ENCODE assay signal across 8 cellular contexts in the genomic region with DNA sequence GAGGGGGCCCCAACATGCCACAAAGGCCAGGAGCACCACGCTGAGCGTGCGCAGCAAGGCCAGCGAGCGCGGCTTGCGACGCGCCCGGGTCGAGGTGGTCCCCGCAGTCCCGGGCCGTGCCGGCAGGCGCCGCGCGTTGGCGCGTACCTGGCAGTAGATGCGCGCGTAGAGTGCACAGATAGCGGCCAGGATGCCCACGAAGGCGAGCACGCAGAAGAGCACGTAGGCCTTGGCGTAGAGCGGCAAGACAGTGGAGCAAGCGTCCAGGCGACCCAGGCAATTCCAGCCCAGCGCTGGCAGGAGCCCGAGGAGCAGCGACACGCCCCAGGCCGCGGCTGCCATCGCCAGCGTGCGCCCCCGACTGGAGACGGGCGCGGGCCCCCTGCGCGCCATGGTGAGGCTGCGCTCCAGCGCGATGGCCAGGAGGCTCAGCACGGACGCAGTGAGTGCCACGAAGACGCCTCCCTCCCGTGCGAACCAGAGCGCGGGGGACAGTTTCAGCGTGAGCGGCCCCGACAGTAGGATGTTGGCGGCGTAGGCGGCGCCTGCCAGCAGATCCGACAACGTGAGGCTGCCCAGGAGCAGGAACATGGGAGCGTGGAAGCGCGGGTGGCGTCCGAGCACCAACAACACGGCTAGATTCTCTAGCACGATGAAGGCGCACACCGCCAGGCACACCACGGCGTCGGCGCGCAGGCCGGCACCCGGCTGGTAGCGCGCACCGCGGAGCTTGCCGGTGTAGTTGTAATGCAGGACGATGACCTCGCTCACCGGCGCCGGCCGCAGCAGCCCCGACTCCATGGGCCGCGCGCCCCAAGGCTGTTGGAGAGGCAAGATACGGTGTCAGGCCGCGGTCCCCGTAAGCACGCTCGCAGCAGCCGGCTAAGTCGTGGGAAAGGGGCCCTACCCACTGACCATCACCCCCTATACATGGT. TPM values are rescaled to one million over a fixed set of nuclear protein-coding genes. Genes with fewer than 3 reads are reported as not detected.
A peak's percentile ranks its signal among the peaks of the same experiment; 100 is the strongest.
DNase-seq lines count a peak whose midpoint lies in the region; ATAC-seq and TF ChIP-seq lines count a peak whose summit lies in the region.

No MANE protein-coding gene starts in this region.

- peaks cover 40% of the 10 kb centered on the region for H3K27me3 Mint-ChIP-seq in endothelial cell (ENCODE audit: unreplicated experiment)
- H3K27me3 Mint-ChIP-seq in chondrocyte (ENCODE audit: low read depth) = no peaks in the 10 kb centered on the region

- no peaks in the 10 kb centered on the region for H3K36me3 ChIP-seq in psoas muscle (ENCODE audit: insufficient read depth in 1 of 2, low read depth in 1 of 2)
- H3K36me3 ChIP-seq in ascending aorta = no peaks in the 10 kb centered on the region

- H3K9me3 Mint-ChIP-seq in endothelial cell (ENCODE audit: unreplicated experiment) (no peaks in the 10 kb centered on the region), chondrocyte (ENCODE audit: low read depth) (no peaks in the 10 kb centered on the region)

- H3K9me3 ChIP-seq in psoas muscle (no peaks in the 10 kb centered on the region), ascending aorta (no peaks in the 10 kb centered on the region)

- 9 to 13% (median 10%) methylated on average over 94 to 107 of the region's 107 CpGs for WGBS in psoas muscle, 3 donors

- intact Hi-C loops in psoas muscle (cut with DNase I) (no loop called here), ascending aorta (cut with DNase I) (no loop called here)

- no peak overlapping the region for H3K4me3 Mint-ChIP-seq in endothelial cell (ENCODE audit: unreplicated experiment)
- H3K4me3 Mint-ChIP-seq in chondrocyte (ENCODE audit: unreplicated experiment) = no peak overlapping the region

- peak overlapping the region; percentile 28 for H3K4me3 ChIP-seq in psoas muscle
- no peak overlapping the region for H3K4me3 ChIP-seq in ascending aorta

- peaks cover 18% of the 10 kb centered on the region for H3K4me1 Mint-ChIP-seq in endothelial cell (ENCODE audit: unreplicated experiment)
- H3K4me1 Mint-ChIP-seq in chondrocyte (ENCODE audit: low read depth) = peaks cover 35% of the 10 kb centered on the region

- H3K27ac Mint-ChIP-seq in endothelial cell (ENCODE audit: unreplicated experiment) (no peak overlapping the region), chondrocyte (ENCODE audit: unreplicated experiment) (no peak overlapping the region)

- peak in 1 of 4 donors; percentile 40 for ATAC-seq in psoas muscle

- H3K36me3 Mint-ChIP-seq in endothelial cell (ENCODE audit: low read depth, unreplicated experiment) = peaks cover 6% of the 10 kb centered on the region
- no peaks in the 10 kb centered on the region for H3K36me3 Mint-ChIP-seq in chondrocyte (ENCODE audit: low read depth)

- TF ChIP-seq CTCF in GM12872 (IDR thresholded peaks at IDR 0.05; ENCODE audit: insufficient read depth, low read depth, low read length) (peak; percentile 36; the same call in 1 of the 3 replicates), endothelial cell (IDR thresholded peaks at IDR 0.05; ENCODE audit: unreplicated experiment) (peak; percentile 26), psoas muscle (IDR thresholded peaks at IDR 0.05) (no peak), ascending aorta (IDR thresholded peaks at IDR 0.05) (no peak), chondrocyte (IDR thresholded peaks at IDR 0.05) (no peak)

- H3K27me3 ChIP-seq in psoas muscle (ENCODE audit: insufficient read depth in 3 of 3, low read length in 2 of 3) (peaks cover 0 to 90% (median 30%) of the 10 kb centered on the region in 3 donors), ascending aorta (peaks cover 14% of the 10 kb centered on the region)

- DNase-seq in activated CD4-positive, alpha-beta T cell treated with anti-CD3 and anti-CD28 coated beads, Interleukin-2, amount 50 U/mL, for 4 hours = peak; percentile 17 to 33
- DNase-seq in endothelial cell (ENCODE audit: low spot score) (peak; percentile 50), psoas muscle (no peak), ascending aorta (ENCODE audit: low spot score in 2 of 2) (no peak), NCI-H1436 (lab: John Stamatoyannopoulos, UW) (no peak), NCI-H1092 (lab: John Stamatoyannopoulos, UW) (no peak), chondrocyte (ENCODE audit: low spot score) (no peak)

- H3K4me1 ChIP-seq in psoas muscle = no peaks in the 10 kb centered on the region
- peaks cover 4 to 9% of the 10 kb centered on the region in 2 donors for H3K4me1 ChIP-seq in ascending aorta

- H3K27ac ChIP-seq in psoas muscle (no peak overlapping the region), ascending aorta (no peak overlapping the region)

RNA-seq across cellular contexts. Expression of a gene that starts 2.8 kb away (rescaled TPM):
- total RNA-seq in endothelial cell (ENCODE audit: unreplicated experiment) = not detected
- total RNA-seq in psoas muscle = under 1 TPM; 0.15 to 0.30 (median 0.17) TPM
- polyA plus RNA-seq in psoas muscle = under 1 TPM; 0.07 to 0.12 (median 0.08) TPM
- total RNA-seq in ascending aorta = 3.1 TPM
- total RNA-seq in chondrocyte = 3.7 to 6.7 TPM (median 6.4 TPM) in 3 replicates

RNA-seq across cellular contexts. Expression of a gene that starts 11.3 kb away (rescaled TPM):
- total RNA-seq in endothelial cell (ENCODE audit: unreplicated experiment) = 56.4 TPM
- 100 to 1,000 TPM; 109 to 208 (median 169) TPM for total RNA-seq in psoas muscle
- polyA plus RNA-seq in psoas muscle = 100 to 1,000 TPM; 154 to 242 (median 205) TPM
- 57.8 TPM for total RNA-seq in ascending aorta
- total RNA-seq in chondrocyte = 69.3 to 79.9 TPM (median 70.9 TPM) in 3 replicates

RNA-seq across cellular contexts. Expression of a gene that starts 29.2 kb away (rescaled TPM):
- total RNA-seq in endothelial cell (ENCODE audit: unreplicated experiment) = 11.8 TPM
- total RNA-seq in psoas muscle = 10 to 100 TPM; 42.5 to 71.8 (median 60.8) TPM
- 10 to 100 TPM; 49.3 to 95.7 (median 72.8) TPM for polyA plus RNA-seq in psoas muscle
- total RNA-seq in ascending aorta = 11.0 TPM
- total RNA-seq in chondrocyte = 14.8 to 23.2 TPM (median 21.7 TPM) in 3 replicates

RNA-seq across cellular contexts. Expression of a gene that starts 51.3 kb away (rescaled TPM):
- total RNA-seq in endothelial cell (ENCODE audit: unreplicated experiment) = 25.2 TPM
- total RNA-seq in psoas muscle = 10 to 100 TPM; 17.3 to 20.6 (median 20.3) TPM
- 10 to 100 TPM; 14.8 to 21.6 (median 20.1) TPM for polyA plus RNA-seq in psoas muscle
- total RNA-seq in ascending aorta = 21.9 TPM
- total RNA-seq in chondrocyte = 14.2 to 16.1 TPM (median 15.4 TPM) in 3 replicates

RNA-seq across cellular contexts. Expression of a gene that starts 54.3 kb away (rescaled TPM):
- total RNA-seq in endothelial cell (ENCODE audit: unreplicated experiment) = 8.1 TPM
- total RNA-seq in psoas muscle = 10 to 100 TPM in 3 of 4 donors, 1 to 10 TPM in 1; 6.1 to 13.1 (median 11.8) TPM
- 10 to 100 TPM; 18.0 to 29.2 (median 22.7) TPM for polyA plus RNA-seq in psoas muscle
- total RNA-seq in ascending aorta = 20.3 TPM
- 8.3 to 12.0 TPM (median 10.4 TPM) in 3 replicates for total RNA-seq in chondrocyte

Comparison
In these comparisons a context has a peak if more than half of its experiments do, and no peak if none do; other contexts are left out.
1. CTCF ChIP-seq: peak in GM12872 (single experiment) and endothelial cell (single experiment); none in psoas muscle (single experiment), ascending aorta (0 of 3) and chondrocyte (single experiment).
2. DNase-seq: peak in activated CD4-positive, alpha-beta T cell treated with anti-CD3 and anti-CD28 coated beads, Interleukin-2, amount 50 U/mL, for 4 hours (2 of 2) and endothelial cell (single experiment); none in psoas muscle (0 of 2), ascending aorta (0 of 2), NCI-H1436 (single experiment), NCI-H1092 (single experiment) and chondrocyte (single experiment).